Comparison of ENCODE assay signal across 8 cellular contexts in the genomic region with DNA sequence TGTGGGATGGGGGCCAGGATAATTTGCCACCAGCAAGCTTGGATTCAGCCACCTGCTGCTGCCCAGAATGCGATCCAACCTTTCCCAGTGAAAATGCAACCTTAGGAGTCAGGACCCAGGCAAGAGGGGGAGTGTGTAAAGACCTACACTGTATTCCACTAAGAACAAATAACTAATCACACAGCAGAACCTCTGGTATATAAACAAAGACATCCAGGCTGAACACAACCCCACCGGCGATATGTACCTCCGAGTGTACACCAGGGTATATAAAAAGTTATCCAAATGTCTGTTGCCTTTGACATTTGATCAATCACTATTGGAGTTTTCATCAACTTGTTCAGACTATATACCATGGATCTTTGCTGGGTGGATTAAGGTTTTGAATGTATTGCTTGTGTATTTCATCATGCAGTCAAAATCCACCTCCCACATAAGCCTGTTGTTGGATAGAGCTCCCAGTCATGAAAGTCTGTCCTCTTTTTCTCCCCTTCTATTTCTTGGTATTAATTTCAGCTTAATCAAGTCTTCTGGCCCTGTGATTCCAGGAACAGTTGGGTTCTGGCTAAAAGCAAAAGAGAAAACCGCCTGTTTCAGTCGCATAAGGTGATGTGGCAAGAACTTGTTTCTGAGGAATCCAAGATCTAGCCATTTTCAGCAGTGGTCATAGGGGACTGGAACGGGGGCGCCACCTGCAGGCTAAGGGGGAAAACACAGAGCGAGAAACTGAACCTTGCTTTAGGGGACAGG.
A peak's percentile ranks its signal among the peaks of the same experiment; 100 is the strongest.
DNase-seq lines count a peak whose midpoint lies in the region; ATAC-seq, FAIRE-seq and TF ChIP-seq lines count a peak whose summit lies in the region.

No MANE protein-coding gene starts in this region.

- TF ChIP-seq CTCF in ovary (IDR thresholded peaks at IDR 0.05), result peak; percentile 67 to 87 (median 82)
- peak; percentile 78 to 94 (median 94) for TF ChIP-seq CTCF in testis (IDR thresholded peaks at IDR 0.05)

- ATAC-seq in GM19468 (IDR thresholded peaks at IDR 0.05; ENCODE audit: extremely low read depth, unreplicated experiment), result peak; percentile 73

- TF ChIP-seq POLR2A in ovary (IDR thresholded peaks at IDR 0.05) (peak; percentile 28), testis (IDR thresholded peaks at IDR 0.05) (no peak)

- H3K36me3 ChIP-seq in ovary, result no peaks in the 10 kb centered on the region
- H3K36me3 ChIP-seq in testis (ENCODE audit: low read depth, missing control alignments), result no peaks in the 10 kb centered on the region

- WGBS in ovary, 3 donors, result 43 to 45% (median 43%) methylated on average over 9 of the region's 9 CpGs
- WGBS in testis, 2 donors, result 54 to 64% methylated on average over 9 of the region's 9 CpGs

- H3K27ac ChIP-seq in ovary (peak overlapping the region in 1 of 2 donors; percentile 37), testis (peak overlapping the region; percentile 69 to 83)

- in situ Hi-C loops in SK-MEL-5 (cut with HindIII; ENCODE audit: low pct_unique_long_range_greater_than_20kb, low sequenced_read_pairs), result no loop called here

- peaks cover 9% of the 10 kb centered on the region for H3K4me1 ChIP-seq in ovary (ENCODE audit: insufficient read depth)
- peaks cover 50% of the 10 kb centered on the region for H3K4me1 ChIP-seq in testis

- H3K9me3 ChIP-seq in ovary, result no peaks in the 10 kb centered on the region
- no peaks in the 10 kb centered on the region for H3K9me3 ChIP-seq in testis

- H3K27me3 ChIP-seq in ovary (no peaks in the 10 kb centered on the region), testis (no peaks in the 10 kb centered on the region)

- H3K4me3 ChIP-seq in ovary, result no peak overlapping the region
- no peak overlapping the region for H3K4me3 ChIP-seq in testis

- intact Hi-C loops in ovary (cut with DNase I) (loop anchor here (2.0 to 10.0 kb wide), 6 partner anchors 194 to 448 kb away; no protein-coding TSS in a partner anchor), testis (cut with DNase I; ENCODE audit: low total_unique reads) (loop anchor here (5.0 to 10.0 kb wide), 2 partner anchors 364 to 448 kb away; no protein-coding TSS in a partner anchor)

- TF ChIP-seq EP300 in ovary (IDR thresholded peaks at IDR 0.05), result no peak

- FAIRE-seq in frontal cortex (lab: Jason Lieb, UNC), result no peak

- DNase-seq in Ammon's horn (ENCODE audit: low spot score) (peak; percentile 85), M059J (ENCODE audit: low read depth) (peak; percentile 60), SK-MEL-5 (ENCODE audit: low read depth, low spot score) (peak; percentile 72), frontal cortex (ENCODE audit: low spot score in 2 of 2) (peak; percentile 30 to 54), ovary (peak; percentile 62 to 87 (median 82)), testis (peak; percentile 83)
- DNase-seq in activated gamma-delta T cell treated with anti-CD3 and anti-CD28 coated beads, Interleukin-2, amount 50 U/mL, for 16 hours (ENCODE audit: low read depth), result peak; percentile 62
